In the genomic region with DNA sequence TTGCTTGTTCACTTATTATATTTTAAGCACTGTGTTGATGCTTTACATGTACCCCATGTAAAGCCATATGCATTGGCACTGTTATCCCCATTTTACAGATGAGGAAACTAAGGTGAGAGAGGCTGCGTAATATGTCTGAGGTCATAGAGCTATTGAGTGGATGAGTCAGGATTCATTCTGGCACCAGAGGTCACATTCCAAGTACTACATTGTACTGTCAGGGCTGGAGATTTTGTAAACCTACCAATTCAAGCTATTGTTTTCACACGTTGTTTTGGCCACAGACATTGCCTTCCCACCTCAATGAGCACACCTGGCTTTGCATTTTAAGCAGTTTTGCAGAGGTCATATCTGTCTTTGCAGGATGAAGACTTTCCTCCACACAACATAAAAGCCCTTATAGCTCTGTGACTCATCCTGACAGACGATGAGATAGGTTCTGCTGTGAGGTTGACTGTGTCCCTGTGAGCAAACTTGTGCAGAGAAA, we compare ENCODE assay signal across 14 cellular contexts. TPM values are rescaled to one million over a fixed set of nuclear protein-coding genes. Genes with fewer than 3 reads are reported as not detected.
DNase-seq lines count a peak whose midpoint lies in the region; ATAC-seq and TF ChIP-seq lines count a peak whose summit lies in the region.
"Had no signal": no experiment of that assay in that cellular context is flagged by ENCODE, and none has a peak within 500 bp of the region (broad histone marks: within the 10 kb centered on the region; RNA-seq: fewer than 3 reads in every experiment).

No MANE protein-coding gene starts in this region.

- intact Hi-C loops in CD8-positive, alpha-beta T cell (cut with DNase I, micrococcal nuclease): no loop called here
- intact Hi-C loops in Right ventricle myocardium inferior (cut with DNase I): no loop called here
- intact Hi-C loops in naive thymus-derived CD4-positive, alpha-beta T cell (cut with micrococcal nuclease): no loop called here

- H3K27me3 ChIP-seq in brain microvascular endothelial cell (replicated peaks) (no peaks in the 10 kb centered on the region), kidney epithelial cell (ENCODE audit: control insufficient read depth, insufficient read depth, low read length) (no peaks in the 10 kb centered on the region)
- no peaks in the 10 kb centered on the region for H3K27me3 ChIP-seq in CD8-positive, alpha-beta T cell (ENCODE audit: insufficient read depth, low read length)
- no peaks in the 10 kb centered on the region for H3K27me3 ChIP-seq in naive thymus-derived CD4-positive, alpha-beta T cell (ENCODE audit: control insufficient read depth in 2 of 2, insufficient read depth in 2 of 2, low read length in 2 of 2)
- H3K27me3 ChIP-seq: tibial nerve had no signal

- H3K27ac ChIP-seq in brain microvascular endothelial cell: no peak overlapping the region
- no peak overlapping the region for H3K27ac ChIP-seq in CD8-positive, alpha-beta T cell (ENCODE audit: low read depth, low read length)
- no peak overlapping the region for H3K27ac ChIP-seq in naive thymus-derived CD4-positive, alpha-beta T cell (ENCODE audit: low read depth, low read length)
- H3K27ac ChIP-seq: tibial nerve had no signal

- no peak for ATAC-seq in CD8-positive, alpha-beta T cell
- ATAC-seq in HG02840 (IDR thresholded peaks at IDR 0.05; ENCODE audit: low FRiP score, unreplicated experiment) (no peak), Right ventricle myocardium inferior (no peak)
- ATAC-seq in naive thymus-derived CD4-positive, alpha-beta T cell: no peak

- H3K36me3 Mint-ChIP-seq in CD8-positive, alpha-beta T cell: peaks cover 2% of the 10 kb centered on the region
- peaks cover 0 to 31% (median 7%) of the 10 kb centered on the region in 5 donors for H3K36me3 Mint-ChIP-seq in naive thymus-derived CD4-positive, alpha-beta T cell

- no peaks in the 10 kb centered on the region for H3K9me3 ChIP-seq in CD8-positive, alpha-beta T cell (ENCODE audit: low read length)
- H3K9me3 ChIP-seq in naive thymus-derived CD4-positive, alpha-beta T cell (ENCODE audit: control insufficient read depth in 2 of 3, low read length in 3 of 3): no peaks in the 10 kb centered on the region
- H3K9me3 ChIP-seq: tibial nerve had no signal

- H3K27me3 Mint-ChIP-seq in CD8-positive, alpha-beta T cell (ENCODE audit: low read depth): no peaks in the 10 kb centered on the region
- peaks cover 0 to 28% (median 0%) of the 10 kb centered on the region in 5 donors for H3K27me3 Mint-ChIP-seq in naive thymus-derived CD4-positive, alpha-beta T cell
- H3K27me3 Mint-ChIP-seq: brain had no signal

- H3K36me3 ChIP-seq in brain microvascular endothelial cell (replicated peaks) (no peaks in the 10 kb centered on the region), kidney epithelial cell (ENCODE audit: control insufficient read depth, insufficient read depth, low read length) (no peaks in the 10 kb centered on the region)
- H3K36me3 ChIP-seq in CD8-positive, alpha-beta T cell (ENCODE audit: insufficient read depth, low read length): no peaks in the 10 kb centered on the region
- H3K36me3 ChIP-seq in naive thymus-derived CD4-positive, alpha-beta T cell (ENCODE audit: control insufficient read depth in 2 of 3, insufficient read depth in 3 of 3, low read length in 3 of 3): no peaks in the 10 kb centered on the region
- H3K36me3 ChIP-seq: tibial nerve had no signal

- no peak overlapping the region for H3K27ac Mint-ChIP-seq in CD8-positive, alpha-beta T cell
- H3K27ac Mint-ChIP-seq in naive thymus-derived CD4-positive, alpha-beta T cell: no peak overlapping the region
- H3K27ac Mint-ChIP-seq: brain had no signal

- TF ChIP-seq CTCF in brain microvascular endothelial cell (IDR thresholded peaks at IDR 0.05; ENCODE audit: low read depth, low read length, missing control alignments) (no peak), kidney epithelial cell (IDR thresholded peaks at IDR 0.05; ENCODE audit: insufficient read depth, low read length, poor library complexity, severe bottlenecking) (no peak)
- no peak for TF ChIP-seq CTCF in CD8-positive, alpha-beta T cell (IDR thresholded peaks at IDR 0.05)

- no peaks in the 10 kb centered on the region for H3K4me1 Mint-ChIP-seq in CD8-positive, alpha-beta T cell (ENCODE audit: low read depth)
- H3K4me1 Mint-ChIP-seq in naive thymus-derived CD4-positive, alpha-beta T cell: peaks cover 0 to 11% (median under 1%) of the 10 kb centered on the region in 7 donors

- in situ Hi-C loops in brain microvascular endothelial cell (cut with HindIII; ENCODE audit: low pct_ligation_motif_present, low sequenced_read_pairs): no loop called here

- POLR2A ChIA-PET in CD8-positive, alpha-beta T cell (lab: Charles Lee): interaction anchor here (0.7 kb wide), 1 partner anchor 1955 kb away, joined by 4 read pairs; no protein-coding TSS in a partner anchor
- POLR2A ChIA-PET in naive thymus-derived CD4-positive, alpha-beta T cell (lab: Charles Lee): no interaction called here

- H3K4me3 Mint-ChIP-seq in CD8-positive, alpha-beta T cell: no peak overlapping the region
- H3K4me3 Mint-ChIP-seq in naive thymus-derived CD4-positive, alpha-beta T cell: no peak overlapping the region
- H3K4me3 Mint-ChIP-seq: brain had no signal

- DNase-seq in DMS53 treated with DMSO at 0.1 percent for 48 hours (lab: John Stamatoyannopoulos, UW; ENCODE audit: unreplicated experiment) (peak; percentile 33), HT1080 (ENCODE audit: low read depth) (peak; percentile 80), brain microvascular endothelial cell (peak; percentile 57), kidney epithelial cell (ENCODE audit: low read depth) (peak; percentile 65), Right ventricle myocardium inferior (ENCODE audit: missing footprints) (no peak)
- no peak for DNase-seq in CD8-positive, alpha-beta T cell
- DNase-seq in naive thymus-derived CD4-positive, alpha-beta T cell: no peak
- DNase-seq: activated CD8-positive, alpha-beta memory T cell treated with anti-CD3 and anti-CD28 coated beads, Interleukin-2, amount 50 U/mL, for 48 hours; Calu3; midbrain; NCI-H2081 had no signal

- H3K4me3 ChIP-seq in brain microvascular endothelial cell (ENCODE audit: low read depth, low read length): no peak overlapping the region
- no peak overlapping the region for H3K4me3 ChIP-seq in kidney epithelial cell (ENCODE audit: low read depth, low read length)
- no peak overlapping the region for H3K4me3 ChIP-seq in CD8-positive, alpha-beta T cell (ENCODE audit: low read depth, low read length)
- H3K4me3 ChIP-seq in naive thymus-derived CD4-positive, alpha-beta T cell (ENCODE audit: low read length): no peak overlapping the region
- H3K4me3 ChIP-seq: tibial nerve had no signal

- H3K4me1 ChIP-seq in CD8-positive, alpha-beta T cell (ENCODE audit: insufficient read depth, low read length): no peaks in the 10 kb centered on the region
- no peaks in the 10 kb centered on the region for H3K4me1 ChIP-seq in naive thymus-derived CD4-positive, alpha-beta T cell (ENCODE audit: control insufficient read depth in 2 of 2, insufficient read depth in 2 of 2, low read length in 2 of 2)

- H3K9me3 Mint-ChIP-seq in CD8-positive, alpha-beta T cell: no peaks in the 10 kb centered on the region
- H3K9me3 Mint-ChIP-seq in naive thymus-derived CD4-positive, alpha-beta T cell: no peaks in the 10 kb centered on the region
- H3K9me3 Mint-ChIP-seq: brain had no signal

- CTCF ChIA-PET in CD8-positive, alpha-beta T cell (lab: Charles Lee): interaction anchor here (1.1 kb wide), 1 partner anchor 51 kb away, joined by 3 read pairs; no protein-coding TSS in a partner anchor
- CTCF ChIA-PET in naive thymus-derived CD4-positive, alpha-beta T cell (lab: Charles Lee): no interaction called here

RNA-seq across cellular contexts. Expression of a gene that starts 33.2 kb away (rescaled TPM):
- total RNA-seq in HT1080 (2014; rRNA removed; shearing (Covaris generic)): 6.6 and 7.3 TPM in 2 replicates
- 5.3 and 6.1 TPM in 2 replicates for polyA plus RNA-seq in HT1080 (2015; cell fraction: cytosol; rRNA removed)
- 9.0 and 10.7 TPM in 2 replicates for polyA plus RNA-seq in HT1080 (2015; cell fraction: nucleus; rRNA removed)
- total RNA-seq in kidney epithelial cell (18.1 and 20.2 TPM in 2 replicates), Right ventricle myocardium inferior (26.8 TPM)
- total RNA-seq in CD8-positive, alpha-beta T cell: 1 to 10 TPM; 5.8 to 6.1 TPM
- total RNA-seq in naive thymus-derived CD4-positive, alpha-beta T cell: 10 to 100 TPM in 3 of 5 experiments, 1 to 10 TPM in 2; 7.3 to 14.8 (median 11.8) TPM
- polyA plus RNA-seq in naive thymus-derived CD4-positive, alpha-beta T cell: 1 to 10 TPM; 2.1 to 5.3 TPM

RNA-seq across cellular contexts. Expression of a gene that starts 34.4 kb away (rescaled TPM):
- 20.0 and 27.2 TPM in 2 replicates for total RNA-seq in HT1080 (2014; rRNA removed; shearing (Covaris generic))
- polyA plus RNA-seq in HT1080 (2015; cell fraction: cytosol; rRNA removed): 28.0 and 28.9 TPM in 2 replicates
- polyA plus RNA-seq in HT1080 (2015; cell fraction: nucleus; rRNA removed): 24.6 and 29.8 TPM in 2 replicates
- total RNA-seq in kidney epithelial cell (22.5 and 27.5 TPM in 2 replicates), Right ventricle myocardium inferior (16.7 TPM)
- 10 to 100 TPM; 40.0 to 40.6 TPM for total RNA-seq in CD8-positive, alpha-beta T cell
- total RNA-seq in naive thymus-derived CD4-positive, alpha-beta T cell: 10 to 100 TPM; 25.4 to 35.1 (median 29.4) TPM
- polyA plus RNA-seq in naive thymus-derived CD4-positive, alpha-beta T cell: 10 to 100 TPM; 17.3 to 18.4 TPM

Comparison
In these comparisons a context has a peak if more than half of its experiments do, and no peak if none do; other contexts are left out.
1. DNase-seq: peak in DMS53 treated with DMSO at 0.1 percent for 48 hours (single experiment), HT1080 (single experiment), brain microvascular endothelial cell (single experiment) and kidney epithelial cell (single experiment); none in CD8-positive, alpha-beta T cell (0 of 7), Right ventricle myocardium inferior (single experiment) and naive thymus-derived CD4-positive, alpha-beta T cell (0 of 9).